ENCODE assay signal across 1 cellular context in genomic region chr4:2944882-2945526, GRCh38.
TF ChIP-seq lines count a peak whose summit lies in the region.

No MANE protein-coding gene starts in this region.

TF ChIP-seq in HepG2, 621 proteins besides CTCF, POLR2A, EP300 and RAD21:
- no peak for TF ChIP-seq IRX3 (CRISPR knock-in tag; IDR thresholded peaks at IDR 0.05; ENCODE audit: borderline replicate concordance, low read depth)
- TF ChIP-seq BCL3 (CRISPR knock-in tag; IDR thresholded peaks at IDR 0.05), result no peak
- TF ChIP-seq ZNF816 (CRISPR knock-in tag; IDR thresholded peaks at IDR 0.05; ENCODE audit: borderline replicate concordance), result no peak
- TF ChIP-seq PREB (CRISPR knock-in tag; IDR thresholded peaks at IDR 0.05), result no peak
- TF ChIP-seq HIVEP1 (CRISPR knock-in tag; IDR thresholded peaks at IDR 0.05), result no peak
- no peak for TF ChIP-seq POLR2AphosphoS5 (IDR thresholded peaks at IDR 0.05; ENCODE audit: low read depth, low read length)
- TF ChIP-seq ZNF572 (CRISPR knock-in tag; IDR thresholded peaks at IDR 0.05), result no peak
- no peak for TF ChIP-seq AFF4 (CRISPR knock-in tag; IDR thresholded peaks at IDR 0.05)
- TF ChIP-seq TSC22D2 (CRISPR knock-in tag; IDR thresholded peaks at IDR 0.05; ENCODE audit: borderline replicate concordance), result no peak
- TF ChIP-seq ZFX (CRISPR knock-in tag; IDR thresholded peaks at IDR 0.05; ENCODE audit: low read depth), result no peak
- TF ChIP-seq FOXP4 (CRISPR knock-in tag; IDR thresholded peaks at IDR 0.05), result no peak
- TF ChIP-seq SSRP1 (CRISPR knock-in tag; IDR thresholded peaks at IDR 0.05), result no peak
- no peak for TF ChIP-seq ZNF17 (CRISPR knock-in tag; IDR thresholded peaks at IDR 0.05)
- no peak for TF ChIP-seq NONO (IDR thresholded peaks at IDR 0.05)
- no peak for TF ChIP-seq NONO (CRISPR knock-in tag; conservative IDR thresholded peaks at IDR 0.05)
- no peak for TF ChIP-seq HNF4G (IDR thresholded peaks at IDR 0.05; ENCODE audit: borderline replicate concordance, low read depth, low read length)
- TF ChIP-seq HNF4G (CRISPR knock-in tag; IDR thresholded peaks at IDR 0.05; ENCODE audit: borderline replicate concordance, low read depth), result no peak
- TF ChIP-seq SYNCRIP (IDR thresholded peaks at IDR 0.05; ENCODE audit: insufficient read depth, low read depth, low read length), result no peak
- no peak for TF ChIP-seq HMG20B (CRISPR knock-in tag; conservative IDR thresholded peaks at IDR 0.05)
- TF ChIP-seq ZNF557 (CRISPR knock-in tag; IDR thresholded peaks at IDR 0.05), result no peak
- no peak for TF ChIP-seq HMGXB3 (CRISPR knock-in tag; IDR thresholded peaks at IDR 0.05; ENCODE audit: borderline replicate concordance)
- no peak for TF ChIP-seq NR2C2 (CRISPR knock-in tag; IDR thresholded peaks at IDR 0.05; ENCODE audit: borderline replicate concordance)
